Comparison of ENCODE assay signal across 9 cellular contexts in the genomic region with DNA sequence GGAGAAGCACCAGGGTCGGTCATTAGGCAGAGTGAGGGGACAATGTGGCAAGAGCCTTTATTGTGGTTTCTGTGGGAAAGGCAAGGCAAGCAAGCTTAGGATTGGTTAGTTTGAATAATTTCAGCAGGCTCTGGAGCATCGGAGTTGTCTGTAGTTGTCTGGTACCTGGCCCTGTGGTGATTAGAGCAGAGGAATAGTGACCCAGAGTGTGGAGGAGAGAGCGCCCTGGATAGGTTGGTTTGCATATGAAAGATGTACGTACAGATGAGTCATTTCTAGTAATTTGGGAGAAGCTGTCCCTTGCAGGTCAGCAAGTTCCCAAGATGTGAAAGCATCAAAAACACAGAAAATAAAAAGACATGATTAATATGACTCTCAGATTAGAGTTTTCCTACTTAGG.
"Had no signal": no experiment of that assay in that cellular context is flagged by ENCODE, and none has a peak within 500 bp of the region (broad histone marks: within the 10 kb centered on the region; RNA-seq: fewer than 3 reads in every experiment).

No MANE protein-coding gene starts in this region.

- H3K4me1 Mint-ChIP-seq: IgD-negative memory B cell had no signal

- H3K9ac ChIP-seq: KMS-11 had no signal

- FAIRE-seq: HepG2, HTR-8/SVneo, K562 had no signal

- H3K27ac ChIP-seq: HL-60, KMS-11 had no signal

- H3K4me3 Mint-ChIP-seq: IgD-negative memory B cell had no signal

- H3K4me3 ChIP-seq: K562 had no signal

- H3K4me2 ChIP-seq: KMS-11 had no signal

- DNase-seq: IMR-90, KBM-7, KG1 had no signal

- H3K27ac Mint-ChIP-seq: IgD-negative memory B cell had no signal

- H3K36me3 Mint-ChIP-seq: IgD-negative memory B cell had no signal

- ATAC-seq: HepG2, K562 had no signal
